33 cellular contexts compared by ENCODE assay signal in genomic region chr3:30878862-30879261, GRCh38. TPM values are rescaled to one million over a fixed set of nuclear protein-coding genes. Genes with fewer than 3 reads are reported as not detected.
"Had no signal": no experiment of that assay in that cellular context is flagged by ENCODE, and none has a peak within 500 bp of the region (broad histone marks: within the 10 kb centered on the region; RNA-seq: fewer than 3 reads in every experiment).

No MANE protein-coding gene starts in this region.

- DNase-seq: colonic mucosa; cortex of kidney; effector CD8-positive, alpha-beta T cell; effector memory CD8-positive, alpha-beta T cell; endodermal cell; erythroblast; esophagus squamous epithelium; foreskin fibroblast; foreskin melanocyte; gastrocnemius medialis; glutamatergic neuron; head of caudate nucleus; heart right ventricle; hypothalamus; immature natural killer cell; islet precursor cell; kidney; kidney glomerular epithelial cell; left colon; left ventricle myocardium superior; lower lobe of right lung; mesenchymal stem cell; mucosa of descending colon had no signal

- H3K27ac Mint-ChIP-seq: dendritic cell treated with granulocyte-macrophage colony-stimulating factor and Interleukin-4, amounts not matched to agents 40 ng/mL and 50 ng/mL, for 4 days; effector memory CD8-positive, alpha-beta T cell; endodermal cell; immature natural killer cell; mesothelial cell of epicardium had no signal

- H3K4me3 Mint-ChIP-seq: dendritic cell treated with granulocyte-macrophage colony-stimulating factor and Interleukin-4, amounts not matched to agents 40 ng/mL and 50 ng/mL, for 4 days; effector memory CD8-positive, alpha-beta T cell; endodermal cell; immature natural killer cell; mesothelial cell of epicardium had no signal

- H3K4me1 Mint-ChIP-seq: immature natural killer cell had no signal

- H3K9me3 Mint-ChIP-seq: dendritic cell treated with granulocyte-macrophage colony-stimulating factor and Interleukin-4, amounts not matched to agents 40 ng/mL and 50 ng/mL, for 4 days; effector memory CD8-positive, alpha-beta T cell had no signal

- H3K27me3 Mint-ChIP-seq: dendritic cell treated with granulocyte-macrophage colony-stimulating factor and Interleukin-4, amounts not matched to agents 40 ng/mL and 50 ng/mL, for 4 days had no signal

- H3K36me3 Mint-ChIP-seq: immature natural killer cell had no signal

- ATAC-seq: effector memory CD8-positive, alpha-beta T cell; esophagus mucosa; gastrocnemius medialis; heart right ventricle; left colon; left lobe of liver; left ventricle myocardium superior; mucosa of descending colon had no signal

- H3K27ac ChIP-seq: colonic mucosa, epithelial cell of prostate, esophagus squamous epithelium, heart right ventricle, hepatocyte, lower lobe of right lung had no signal

RNA-seq across cellular contexts. Expression of gene GADL1, which starts 15.6 kb away (rescaled TPM):
- total RNA-seq: chondrocyte, colonic mucosa, esophagus mucosa, esophagus squamous epithelium, left colon, left lobe of liver, left ventricle myocardium superior, lower leg skin, lower lobe of right lung, lung microvascular endothelial cell, mesenteric fat pad, mucosa of descending colon had no signal
